Comparison of ENCODE assay signal across 1 cellular context in genomic region chr19:7418575-7418974, GRCh38.
TF ChIP-seq lines count a peak whose summit lies in the region.

No MANE protein-coding gene starts in this region.

TF ChIP-seq in A549, 52 proteins besides CTCF, POLR2A, EP300 and RAD21 (continued from another document):
- TF ChIP-seq, protein P1, sequence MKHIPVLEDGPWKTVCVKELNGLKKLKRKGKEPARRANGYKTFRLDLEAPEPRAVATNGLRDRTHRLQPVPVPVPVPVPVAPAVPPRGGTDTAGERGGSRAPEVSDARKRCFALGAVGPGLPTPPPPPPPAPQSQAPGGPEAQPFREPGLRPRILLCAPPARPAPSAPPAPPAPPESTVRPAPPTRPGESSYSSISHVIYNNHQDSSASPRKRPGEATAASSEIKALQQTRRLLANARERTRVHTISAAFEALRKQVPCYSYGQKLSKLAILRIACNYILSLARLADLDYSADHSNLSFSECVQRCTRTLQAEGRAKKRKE (CRISPR knock-in tag; IDR thresholded peaks at IDR 0.05; ENCODE audit: low read depth), result no peak
- TF ChIP-seq HOXB13 (CRISPR knock-in tag; IDR thresholded peaks at IDR 0.05; ENCODE audit: low read depth), result no peak
- no peak for TF ChIP-seq EHMT2 (IDR thresholded peaks at IDR 0.05; ENCODE audit: low read depth)
- no peak for TF ChIP-seq ESRRA (IDR thresholded peaks at IDR 0.05; ENCODE audit: borderline replicate concordance, low read length)
- no peak for TF ChIP-seq EHF (CRISPR knock-in tag; IDR thresholded peaks at IDR 0.05)
- TF ChIP-seq, protein P2, sequence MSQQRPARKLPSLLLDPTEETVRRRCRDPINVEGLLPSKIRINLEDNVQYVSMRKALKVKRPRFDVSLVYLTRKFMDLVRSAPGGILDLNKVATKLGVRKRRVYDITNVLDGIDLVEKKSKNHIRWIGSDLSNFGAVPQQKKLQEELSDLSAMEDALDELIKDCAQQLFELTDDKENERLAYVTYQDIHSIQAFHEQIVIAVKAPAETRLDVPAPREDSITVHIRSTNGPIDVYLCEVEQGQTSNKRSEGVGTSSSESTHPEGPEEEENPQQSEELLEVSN (IDR thresholded peaks at IDR 0.05; ENCODE audit: borderline replicate concordance, low read depth), result no peak
- TF ChIP-seq ZFP36 (IDR thresholded peaks at IDR 0.05; ENCODE audit: borderline replicate concordance, partially characterized antibody), result no peak
- TF ChIP-seq CHD4 (IDR thresholded peaks at IDR 0.05; ENCODE audit: borderline replicate concordance), result no peak
- no peak for TF ChIP-seq HOXB5 (CRISPR knock-in tag; IDR thresholded peaks at IDR 0.05)
- TF ChIP-seq ZSCAN20 (CRISPR knock-in tag; IDR thresholded peaks at IDR 0.05), result no peak
